ENCODE assay signal across 17 cellular contexts in genomic region chr1:20233866-20234265, GRCh38. TPM values are rescaled to one million over a fixed set of nuclear protein-coding genes. Genes with fewer than 3 reads are reported as not detected.
DNase-seq lines count a peak whose midpoint lies in the region; ATAC-seq and TF ChIP-seq lines count a peak whose summit lies in the region.
"Had no signal": no experiment of that assay in that cellular context is flagged by ENCODE, and none has a peak within 500 bp of the region (broad histone marks: within the 10 kb centered on the region; RNA-seq: fewer than 3 reads in every experiment).

No MANE protein-coding gene starts in this region.

- H4K8ac ChIP-seq in trophoblast cell (ENCODE audit: low read depth, low read length), result peak overlapping the region; percentile 32

- H2BK12ac ChIP-seq in trophoblast cell (ENCODE audit: low read length), result peak overlapping the region; percentile 78

- peak overlapping the region; percentile 45 for H4K91ac ChIP-seq in trophoblast cell (ENCODE audit: low read depth, low read length)

- H2BK5ac ChIP-seq in trophoblast cell (ENCODE audit: low read depth, low read length, poor library complexity), result peak overlapping the region; percentile 52

- H3K23ac ChIP-seq in trophoblast cell (ENCODE audit: low read length), result no peak overlapping the region

- peaks cover 16% of the 10 kb centered on the region for H3K79me1 ChIP-seq in trophoblast cell (ENCODE audit: low read length)

- H2AK5ac ChIP-seq in trophoblast cell (ENCODE audit: low read length), result peak overlapping the region; percentile 5

- H3K27me3 ChIP-seq in trophoblast cell (ENCODE audit: insufficient read depth, low read length), result no peaks in the 10 kb centered on the region
- H3K27me3 ChIP-seq in effector memory CD4-positive, alpha-beta T cell (replicated peaks; ENCODE audit: control insufficient read depth, insufficient read depth, low read length, poor library complexity, severe bottlenecking), result peaks cover 6% of the 10 kb centered on the region

- DNase-seq in NCI-H1092 treated with DMSO at 0.1 percent for 48 hours (lab: John Stamatoyannopoulos, UW) (peak; percentile 77), NCI-H748 (lab: John Stamatoyannopoulos, UW; ENCODE audit: unreplicated experiment) (peak; percentile 48), fibroblast of mammary gland (ENCODE audit: low read depth) (peak; percentile 7), trophoblast cell (peak in 1 of 2 donors; percentile 28)
- DNase-seq in effector memory CD4-positive, alpha-beta T cell, result no peak
- no peak for DNase-seq in activated CD4-positive, alpha-beta T cell treated with anti-CD3 and anti-CD28 coated beads for 48 hours
- DNase-seq: activated CD4-positive, alpha-beta T cell treated with anti-CD3 and anti-CD28 coated beads, Interleukin-2, amount 50 U/mL, for 4 hours; effector CD8-positive, alpha-beta T cell; GF-D8; GOT3; stimulated activated naive CD4-positive, alpha-beta T cell treated with Interleukin-2 at 50 U/mL for 16 hours had no signal

- H2AFZ ChIP-seq in trophoblast cell (ENCODE audit: insufficient read depth, low read length, poor library complexity), result peak overlapping the region; percentile 3

- peaks cover 11 to 25% of the 10 kb centered on the region in 2 experiments for H3K4me1 ChIP-seq in trophoblast cell (ENCODE audit: control insufficient read depth in 1 of 2, insufficient read depth in 2 of 2, low read length in 2 of 2)
- H3K4me1 ChIP-seq in effector memory CD4-positive, alpha-beta T cell (ENCODE audit: control insufficient read depth, insufficient read depth, low read length, poor library complexity, severe bottlenecking), result no peaks in the 10 kb centered on the region
- H3K4me1 ChIP-seq: gastroesophageal sphincter had no signal

- H3K4ac ChIP-seq in trophoblast cell (ENCODE audit: low read depth, low read length), result no peak overlapping the region

- ATAC-seq in HG03571 (IDR thresholded peaks at IDR 0.05; ENCODE audit: unreplicated experiment), result no peak
- ATAC-seq: gastroesophageal sphincter had no signal

- H3K4me3 ChIP-seq in fibroblast of mammary gland (ENCODE audit: control insufficient read depth, low read depth, low read length), result no peak overlapping the region
- no peak overlapping the region for H3K4me3 ChIP-seq in trophoblast cell (ENCODE audit: low read depth, low read length)
- H3K4me3 ChIP-seq in effector memory CD4-positive, alpha-beta T cell (ENCODE audit: insufficient read depth, low read depth, low read length, poor library complexity, severe bottlenecking), result no peak overlapping the region
- H3K4me3 ChIP-seq: gastroesophageal sphincter had no signal

- peak overlapping the region; percentile 38 for H3K18ac ChIP-seq in trophoblast cell (ENCODE audit: low read length)

- H3K4me2 ChIP-seq in trophoblast cell (ENCODE audit: low read length), result no peak overlapping the region
- H3K4me2 ChIP-seq: KMS-11 had no signal

- H3K14ac ChIP-seq in trophoblast cell (ENCODE audit: low read length), result peak overlapping the region; percentile 69

- WGBS in trophoblast cell (ENCODE audit: extremely low coverage, insufficient coverage, insufficient read length), result no CpG with 5 or more reads among the region's 6 CpGs

- H4K12ac ChIP-seq in trophoblast cell (ENCODE audit: low read depth, low read length), result no peak overlapping the region

- H3K9me3 ChIP-seq in trophoblast cell (ENCODE audit: insufficient read depth, low read depth, low read length), result peaks cover 2% of the 10 kb centered on the region
- no peaks in the 10 kb centered on the region for H3K9me3 ChIP-seq in effector memory CD4-positive, alpha-beta T cell (ENCODE audit: control insufficient read depth, low read length)
- H3K9me3 ChIP-seq: gastroesophageal sphincter had no signal

- H3K9ac ChIP-seq in trophoblast cell (ENCODE audit: low read length), result no peak overlapping the region
- H3K9ac ChIP-seq: KMS-11 had no signal

- peak overlapping the region; percentile 18 for H3K27ac ChIP-seq in trophoblast cell (ENCODE audit: low read depth, low read length)
- no peak overlapping the region for H3K27ac ChIP-seq in effector memory CD4-positive, alpha-beta T cell (ENCODE audit: insufficient read depth, low read length, poor library complexity, severe bottlenecking)
- H3K27ac ChIP-seq: brain microvascular endothelial cell, gastroesophageal sphincter, KMS-11 had no signal

- peak overlapping the region; percentile 79 for H2BK120ac ChIP-seq in trophoblast cell (ENCODE audit: insufficient read depth, low read length, poor library complexity)

- no peaks in the 10 kb centered on the region for H3K79me2 ChIP-seq in trophoblast cell (ENCODE audit: control insufficient read depth, insufficient read depth, low read length, poor library complexity)

- TF ChIP-seq CTCF in fibroblast of mammary gland (conservative IDR thresholded peaks at IDR 0.05; ENCODE audit: control insufficient read depth, insufficient read depth, low read depth, low read length), result no peak

- H3K36me3 ChIP-seq in trophoblast cell (ENCODE audit: control insufficient read depth in 1 of 2, insufficient read depth in 2 of 2, low read length in 2 of 2), result no peaks in the 10 kb centered on the region
- no peaks in the 10 kb centered on the region for H3K36me3 ChIP-seq in effector memory CD4-positive, alpha-beta T cell (ENCODE audit: control insufficient read depth, insufficient read depth, low read length)
- H3K36me3 ChIP-seq: brain microvascular endothelial cell, gastroesophageal sphincter had no signal

RNA-seq across cellular contexts. Expression of gene PLA2G2C, which starts 47.5 kb away (rescaled TPM):
- not detected in 2 replicates for polyA plus RNA-seq in trophoblast cell (2013)
- polyA plus RNA-seq: CD4-positive, CD25-positive, alpha-beta regulatory T cell; naive thymus-derived CD8-positive, alpha-beta T cell had no signal

RNA-seq across cellular contexts. Expression of gene UBXN10, which starts 48.0 kb away (rescaled TPM):
- polyA plus RNA-seq in trophoblast cell (2013), result 0.75 and 0.88 TPM in 2 replicates

RNA-seq across cellular contexts. Expression of gene VWA5B1, which starts 56.8 kb away (rescaled TPM):
- not detected in 2 replicates for polyA plus RNA-seq in trophoblast cell (2013)

Comparison
In these comparisons a context has a peak if more than half of its experiments do, and no peak if none do; other contexts are left out.
1. DNase-seq: peak in NCI-H1092 treated with DMSO at 0.1 percent for 48 hours (single experiment), NCI-H748 (single experiment) and fibroblast of mammary gland (single experiment); none in effector memory CD4-positive, alpha-beta T cell (0 of 3) and activated CD4-positive, alpha-beta T cell treated with anti-CD3 and anti-CD28 coated beads for 48 hours (single experiment).